In genomic region chr11:69948256-69949141, GRCh38 we compare ENCODE assay signal across 1 cellular context.
TF ChIP-seq lines count a peak whose summit lies in the region.

No MANE protein-coding gene starts in this region.

TF ChIP-seq in K562, 482 proteins besides CTCF, POLR2A, EP300 and RAD21 (continued from another document and continues in another):
- TF ChIP-seq ZNF398 (CRISPR knock-in tag; IDR thresholded peaks at IDR 0.05): no peak
- no peak for TF ChIP-seq ZNF551 (CRISPR knock-in tag; IDR thresholded peaks at IDR 0.05)
- no peak for TF ChIP-seq DACH1 (IDR thresholded peaks at IDR 0.05; ENCODE audit: partially characterized antibody)
- TF ChIP-seq KAT7 (CRISPR knock-in tag; IDR thresholded peaks at IDR 0.05; ENCODE audit: borderline replicate concordance): 0 out of 2 replicates have a peak, but pooled peaks have one; percentile 36
- TF ChIP-seq SMARCE1 (IDR thresholded peaks at IDR 0.05): peak; percentile 95
- no peak for TF ChIP-seq LARP7 (IDR thresholded peaks at IDR 0.05)
- TF ChIP-seq NR2C2 (CRISPR knock-in tag; IDR thresholded peaks at IDR 0.05): no peak
- TF ChIP-seq NR2C2 (tag; IDR thresholded peaks at IDR 0.05): no peak
- peak; percentile 40; the same call in 1 of the 2 replicates for TF ChIP-seq RBFOX2 (IDR thresholded peaks at IDR 0.05; ENCODE audit: low read depth, low read length)
- TF ChIP-seq GATAD2A (IDR thresholded peaks at IDR 0.05): peak; percentile 94
- TF ChIP-seq SPI1 (IDR thresholded peaks at IDR 0.05; ENCODE audit: borderline replicate concordance, low read depth, low read length): no peak
- TF ChIP-seq XRCC5 (IDR thresholded peaks at IDR 0.05; ENCODE audit: low read depth, low read length): 0 out of 2 replicates have a peak, but pooled peaks have one; percentile 21
- peak; percentile 72 to 93; a peak in 3 of 4 replicates for TF ChIP-seq RCOR1 (IDR thresholded peaks at IDR 0.05; ENCODE audit: borderline replicate concordance in 1 of 2, low read depth in 2 of 2, low read length in 2 of 2)
- TF ChIP-seq CREM (IDR thresholded peaks at IDR 0.05; ENCODE audit: low read depth): peak; percentile 68
- no peak for TF ChIP-seq E2F3 (CRISPR knock-in tag; IDR thresholded peaks at IDR 0.05)
- TF ChIP-seq FUS (optimal IDR thresholded peaks at IDR 0.05; ENCODE audit: low read depth, low read length): no peak
- TF ChIP-seq CBFA2T2 (conservative IDR thresholded peaks at IDR 0.05): peak; percentile 93
- TF ChIP-seq BHLHE40 (IDR thresholded peaks at IDR 0.05; ENCODE audit: low read length): peak; percentile 68; the same call in 1 of the 2 replicates
- TF ChIP-seq TBL1XR1 (IDR thresholded peaks at IDR 0.05; ENCODE audit: low read length in 2 of 2): peak in 1 of 2 experiments; percentile 72; a peak in 2 of 4 replicates
- TF ChIP-seq NFE2 (IDR thresholded peaks at IDR 0.05; ENCODE audit: low read depth): peak; percentile 86
- TF ChIP-seq SMARCA4 (IDR thresholded peaks at IDR 0.05): peak; percentile 94
- TF ChIP-seq IRF9 (tag; IDR thresholded peaks at IDR 0.05): no peak
- peak; percentile 81 for TF ChIP-seq SMAD4 (CRISPR knock-in tag; conservative IDR thresholded peaks at IDR 0.05)
- no peak for TF ChIP-seq CGGBP1 (CRISPR knock-in tag; IDR thresholded peaks at IDR 0.05)
- peak; percentile 49; the same call in 1 of the 2 replicates for TF ChIP-seq ZNF263 (CRISPR knock-in tag; IDR thresholded peaks at IDR 0.05; ENCODE audit: borderline replicate concordance)
- peak in 1 of 2 experiments; percentile 54; a peak in 1 of 4 replicates for TF ChIP-seq HDAC1 (IDR thresholded peaks at IDR 0.05)
- TF ChIP-seq FOXP1 (CRISPR knock-in tag; IDR thresholded peaks at IDR 0.05): 0 out of 2 replicates have a peak, but pooled peaks have one; percentile 20
- peak; percentile 75; the same call in 1 of the 2 replicates for TF ChIP-seq ZNF592 (IDR thresholded peaks at IDR 0.05)
- TF ChIP-seq SIRT6 (IDR thresholded peaks at IDR 0.05; ENCODE audit: low read depth, low read length): no peak
- TF ChIP-seq PREB (CRISPR knock-in tag; IDR thresholded peaks at IDR 0.05): no peak
- no peak for TF ChIP-seq SNIP1 (IDR thresholded peaks at IDR 0.05; ENCODE audit: low read depth)
- no peak for TF ChIP-seq ZNF24 (IDR thresholded peaks at IDR 0.05)
- no peak; the same call in 1 of the 2 replicates for TF ChIP-seq CREB3L1 (IDR thresholded peaks at IDR 0.05; ENCODE audit: borderline replicate concordance, low read depth)
- peak; percentile 90 for TF ChIP-seq JUN (IDR thresholded peaks at IDR 0.05; ENCODE audit: borderline replicate concordance, low read depth, low read length)
- no peak for TF ChIP-seq JUN (CRISPR knock-in tag; IDR thresholded peaks at IDR 0.05; ENCODE audit: borderline replicate concordance)
- TF ChIP-seq STAG1 (CRISPR knock-in tag; IDR thresholded peaks at IDR 0.05; ENCODE audit: borderline replicate concordance): no peak
- no peak for TF ChIP-seq HLTF (IDR thresholded peaks at IDR 0.05)
- TF ChIP-seq ARID3A (IDR thresholded peaks at IDR 0.05; ENCODE audit: borderline replicate concordance, low read depth, low read length): no peak
- TF ChIP-seq ZBTB1 (CRISPR knock-in tag; IDR thresholded peaks at IDR 0.05; ENCODE audit: borderline replicate concordance, low read depth): no peak
- no peak for TF ChIP-seq ZNF253 (CRISPR knock-in tag; conservative IDR thresholded peaks at IDR 0.05)
- no peak; the same call in 1 of the 2 replicates for TF ChIP-seq E2F1 (CRISPR knock-in tag; IDR thresholded peaks at IDR 0.05)
- TF ChIP-seq MYC (IDR thresholded peaks at IDR 0.05; ENCODE audit: low read depth, low read length): peak; percentile 52; the same call in 1 of the 2 replicates
- TF ChIP-seq MYC (CRISPR knock-in tag; IDR thresholded peaks at IDR 0.05; ENCODE audit: borderline replicate concordance, low read depth): no peak
